In the genomic region with DNA sequence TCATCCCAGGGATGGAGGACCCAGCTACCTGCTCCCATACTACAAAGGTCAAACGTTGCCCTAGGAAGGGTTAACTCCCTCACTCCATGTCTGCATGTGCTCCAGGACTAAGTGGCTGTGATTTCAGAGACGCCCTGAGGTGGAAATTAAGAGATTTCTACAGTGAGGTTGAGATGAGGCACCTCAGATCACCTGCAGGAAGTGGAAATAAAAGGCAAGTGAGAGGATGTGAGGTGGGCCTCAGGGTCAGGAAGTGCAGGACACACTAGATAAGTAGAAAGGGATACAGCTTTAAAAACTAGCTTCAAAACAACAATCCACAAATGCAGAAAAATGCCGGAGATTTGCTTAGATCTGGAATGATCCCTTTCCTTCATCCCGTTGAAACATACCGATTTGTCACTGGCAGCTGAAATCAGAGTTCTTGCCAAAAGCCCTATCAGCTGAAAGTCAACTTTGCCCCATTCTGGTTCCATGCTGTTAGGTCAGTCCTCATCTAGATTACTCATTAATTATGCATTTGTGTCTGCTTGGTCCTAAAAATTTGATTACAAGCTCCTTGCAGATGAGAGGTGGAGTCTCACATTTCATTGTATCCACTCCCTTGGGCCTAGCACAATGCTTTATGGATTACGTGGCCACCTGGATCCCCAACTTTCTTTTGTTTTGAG, we compare ENCODE assay signal across 20 cellular contexts. TPM values are rescaled to one million over a fixed set of nuclear protein-coding genes. Genes with fewer than 3 reads are reported as not detected.
A peak's percentile ranks its signal among the peaks of the same experiment; 100 is the strongest.
DNase-seq lines count a peak whose midpoint lies in the region; ATAC-seq and FAIRE-seq lines count a peak whose summit lies in the region.
"Had no signal": no experiment of that assay in that cellular context is flagged by ENCODE, and none has a peak within 500 bp of the region (broad histone marks: within the 10 kb centered on the region; RNA-seq: fewer than 3 reads in every experiment).

No MANE protein-coding gene starts in this region.

- POLR2A ChIA-PET in activated naive CD8-positive, alpha-beta T cell treated with anti-CD3 and anti-CD28 coated beads, Interleukin-2, amount 10 ng/mL, durations not matched to agents 7 days and 5 days (lab: Charles Lee) = no interaction called here

- WGBS in small intestine, 3 donors = 10 to 44% (median 24%) methylated on average over 6 of the region's 6 CpGs

- no peaks in the 10 kb centered on the region for H3K36me3 Mint-ChIP-seq in activated naive CD8-positive, alpha-beta T cell treated with anti-CD3 and anti-CD28 coated beads, Interleukin-2, amount 10 ng/mL, durations not matched to agents 7 days and 5 days
- no peaks in the 10 kb centered on the region for H3K36me3 Mint-ChIP-seq in activated naive CD8-positive, alpha-beta T cell treated with anti-CD3 and anti-CD28 coated beads for 36 hours
- H3K36me3 Mint-ChIP-seq in T-helper 17 cell (ENCODE audit: low read depth) = no peaks in the 10 kb centered on the region

- ATAC-seq in activated naive CD8-positive, alpha-beta T cell treated with anti-CD3 and anti-CD28 coated beads, Interleukin-2, amount 10 ng/mL, durations not matched to agents 7 days and 5 days (ENCODE audit: low read depth) = peak; percentile 56
- ATAC-seq in T-helper 17 cell (no peak), left lobe of liver (peak; percentile 94), GM21619 (IDR thresholded peaks at IDR 0.05; ENCODE audit: unreplicated experiment) (no peak)
- ATAC-seq in stimulated activated naive CD8-positive, alpha-beta T cell treated with anti-CD3 and anti-CD28 coated beads, Interleukin-15, amount 100 ng/mL, for 72 hours = no peak

- no peak overlapping the region for H3K4me3 Mint-ChIP-seq in activated naive CD8-positive, alpha-beta T cell treated with anti-CD3 and anti-CD28 coated beads, Interleukin-2, amount 10 ng/mL, durations not matched to agents 7 days and 5 days
- no peak overlapping the region for H3K4me3 Mint-ChIP-seq in activated naive CD8-positive, alpha-beta T cell treated with anti-CD3 and anti-CD28 coated beads for 36 hours
- H3K4me3 Mint-ChIP-seq in T-helper 17 cell = peak overlapping the region; percentile 52
- H3K4me3 Mint-ChIP-seq in stimulated activated naive CD8-positive, alpha-beta T cell treated with anti-CD3 and anti-CD28 coated beads, Interleukin-15, amount 100 ng/mL, for 72 hours = no peak overlapping the region
- H3K4me3 Mint-ChIP-seq: HFFc6 had no signal

- H3K27me3 ChIP-seq in small intestine (ENCODE audit: control insufficient read depth in 2 of 2, insufficient read depth in 2 of 2, low read length in 2 of 2) = no peaks in the 10 kb centered on the region
- H3K27me3 ChIP-seq: BLaER1 had no signal

- peak overlapping the region; percentile 71 to 87 for H3K27ac ChIP-seq in small intestine (ENCODE audit: low read depth in 1 of 2, low read length in 1 of 2)
- H3K27ac ChIP-seq: BLaER1 had no signal

- FAIRE-seq in small intestine (lab: Jason Lieb, UNC) = no peak
- FAIRE-seq: G401.6, GM12892 had no signal

- H3K4me3 ChIP-seq in small intestine (ENCODE audit: low read depth in 1 of 2, low read length in 2 of 2) = no peak overlapping the region
- H3K4me3 ChIP-seq: BLaER1 had no signal

- H3K27ac Mint-ChIP-seq in activated naive CD8-positive, alpha-beta T cell treated with anti-CD3 and anti-CD28 coated beads, Interleukin-2, amount 10 ng/mL, durations not matched to agents 7 days and 5 days = no peak overlapping the region
- no peak overlapping the region for H3K27ac Mint-ChIP-seq in activated naive CD8-positive, alpha-beta T cell treated with anti-CD3 and anti-CD28 coated beads for 36 hours
- H3K27ac Mint-ChIP-seq in T-helper 17 cell = no peak overlapping the region
- H3K27ac Mint-ChIP-seq in stimulated activated naive CD8-positive, alpha-beta T cell treated with anti-CD3 and anti-CD28 coated beads, Interleukin-15, amount 100 ng/mL, for 72 hours = no peak overlapping the region
- H3K27ac Mint-ChIP-seq: HFFc6 had no signal

- H3K4me1 ChIP-seq in small intestine (ENCODE audit: control insufficient read depth in 2 of 2, insufficient read depth in 1 of 2, low read depth in 1 of 2, low read length in 1 of 2) = peaks cover 1 to 11% of the 10 kb centered on the region in 2 donors

- peaks cover 6% of the 10 kb centered on the region for H3K27me3 Mint-ChIP-seq in activated naive CD8-positive, alpha-beta T cell treated with anti-CD3 and anti-CD28 coated beads, Interleukin-2, amount 10 ng/mL, durations not matched to agents 7 days and 5 days
- peaks cover 4% of the 10 kb centered on the region for H3K27me3 Mint-ChIP-seq in activated naive CD8-positive, alpha-beta T cell treated with anti-CD3 and anti-CD28 coated beads for 36 hours
- peaks cover 12% of the 10 kb centered on the region for H3K27me3 Mint-ChIP-seq in T-helper 17 cell
- H3K27me3 Mint-ChIP-seq in stimulated activated naive CD8-positive, alpha-beta T cell treated with anti-CD3 and anti-CD28 coated beads, Interleukin-15, amount 100 ng/mL, for 72 hours = peaks cover 13% of the 10 kb centered on the region

- peaks cover 1% of the 10 kb centered on the region for H3K9me3 Mint-ChIP-seq in activated naive CD8-positive, alpha-beta T cell treated with anti-CD3 and anti-CD28 coated beads, Interleukin-2, amount 10 ng/mL, durations not matched to agents 7 days and 5 days
- H3K9me3 Mint-ChIP-seq in activated naive CD8-positive, alpha-beta T cell treated with anti-CD3 and anti-CD28 coated beads for 36 hours = no peaks in the 10 kb centered on the region
- H3K9me3 Mint-ChIP-seq in stimulated activated naive CD8-positive, alpha-beta T cell treated with anti-CD3 and anti-CD28 coated beads, Interleukin-15, amount 100 ng/mL, for 72 hours = no peaks in the 10 kb centered on the region
- H3K9me3 Mint-ChIP-seq: HFFc6 had no signal

- DNase-seq in activated naive CD8-positive, alpha-beta T cell treated with anti-CD3 and anti-CD28 coated beads, Interleukin-2, amount 10 ng/mL, durations not matched to agents 7 days and 5 days = no peak
- no peak for DNase-seq in activated naive CD8-positive, alpha-beta T cell treated with anti-CD3 and anti-CD28 coated beads for 36 hours
- DNase-seq in T-helper 17 cell (no peak), left lobe of liver (ENCODE audit: low spot score) (peak; percentile 58), small intestine (peak; percentile 94), HT-29 (ENCODE audit: low spot score) (no peak)
- no peak for DNase-seq in stimulated activated naive CD8-positive, alpha-beta T cell treated with anti-CD3 and anti-CD28 coated beads, Interleukin-15, amount 100 ng/mL, for 72 hours
- DNase-seq: 8988T, DMS79, HFFc6, KBM-7, NCI-H1048, NCI-H1694 treated with DMSO at 0.1 percent for 48 hours, NCI-H446, SHP77 treated with DMSO at 0.1 percent for 48 hours had no signal

- H3K4me1 Mint-ChIP-seq in activated naive CD8-positive, alpha-beta T cell treated with anti-CD3 and anti-CD28 coated beads, Interleukin-2, amount 10 ng/mL, durations not matched to agents 7 days and 5 days = peaks cover 10% of the 10 kb centered on the region
- peaks cover 10% of the 10 kb centered on the region for H3K4me1 Mint-ChIP-seq in activated naive CD8-positive, alpha-beta T cell treated with anti-CD3 and anti-CD28 coated beads for 36 hours
- H3K4me1 Mint-ChIP-seq in T-helper 17 cell = peaks cover 9% of the 10 kb centered on the region
- peaks cover 17% of the 10 kb centered on the region for H3K4me1 Mint-ChIP-seq in stimulated activated naive CD8-positive, alpha-beta T cell treated with anti-CD3 and anti-CD28 coated beads, Interleukin-15, amount 100 ng/mL, for 72 hours

- H3K9me3 ChIP-seq in T-helper 17 cell (ENCODE audit: control insufficient read depth, low read length, poor library complexity, severe bottlenecking) = no peaks in the 10 kb centered on the region
- no peaks in the 10 kb centered on the region for H3K9me3 ChIP-seq in small intestine (ENCODE audit: control insufficient read depth, low read depth)

- no peaks in the 10 kb centered on the region for H3K36me3 ChIP-seq in small intestine (ENCODE audit: control insufficient read depth in 2 of 2, insufficient read depth in 2 of 2, low read length in 2 of 2)
- H3K36me3 ChIP-seq: BLaER1 had no signal

RNA-seq across cellular contexts. Expression of gene PLBD1, which starts 6.6 kb away (rescaled TPM):
- total RNA-seq in activated naive CD8-positive, alpha-beta T cell treated with anti-CD3 and anti-CD28 coated beads, Interleukin-2, amount 10 ng/mL, durations not matched to agents 7 days and 5 days = 1 to 10 TPM in 1 of 2 experiments, not detected in 1; 1.1 TPM
- under 1 TPM in 1 of 2 experiments, not detected in 1; 0.32 TPM for total RNA-seq in activated naive CD8-positive, alpha-beta T cell treated with anti-CD3 and anti-CD28 coated beads for 36 hours
- total RNA-seq in T-helper 17 cell (1 to 10 TPM; 1.8 to 5.1 TPM), left lobe of liver (2.5 TPM)
- polyA plus RNA-seq in small intestine = 10 to 100 TPM in 1 of 3 donors, 1 to 10 TPM in 2; 7.8 to 26.9 (median 9.6) TPM
- total RNA-seq in HT-29 (2014; rRNA removed; shearing (Covaris generic)) = 6.1 and 6.9 TPM in 2 replicates
- total RNA-seq: H4, HFFc6 had no signal

Comparison
In these comparisons a context has a peak if more than half of its experiments do, and no peak if none do; other contexts are left out.
1. ATAC-seq: peak in activated naive CD8-positive, alpha-beta T cell treated with anti-CD3 and anti-CD28 coated beads, Interleukin-2, amount 10 ng/mL, durations not matched to agents 7 days and 5 days (single experiment) and left lobe of liver (single experiment); none in T-helper 17 cell (single experiment), GM21619 (single experiment) and stimulated activated naive CD8-positive, alpha-beta T cell treated with anti-CD3 and anti-CD28 coated beads, Interleukin-15, amount 100 ng/mL, for 72 hours (single experiment).
2. DNase-seq: peak in left lobe of liver (single experiment) and small intestine (single experiment); none in activated naive CD8-positive, alpha-beta T cell treated with anti-CD3 and anti-CD28 coated beads, Interleukin-2, amount 10 ng/mL, durations not matched to agents 7 days and 5 days (single experiment), activated naive CD8-positive, alpha-beta T cell treated with anti-CD3 and anti-CD28 coated beads for 36 hours (single experiment), T-helper 17 cell (0 of 3), HT-29 (single experiment) and stimulated activated naive CD8-positive, alpha-beta T cell treated with anti-CD3 and anti-CD28 coated beads, Interleukin-15, amount 100 ng/mL, for 72 hours (0 of 2).